Comparison of ENCODE assay signal across 8 cellular contexts in genomic region chr20:17611540-17612286, GRCh38. TPM values are rescaled to one million over a fixed set of nuclear protein-coding genes. Genes with fewer than 3 reads are reported as not detected.
A peak's percentile ranks its signal among the peaks of the same experiment; 100 is the strongest.
DNase-seq lines count a peak whose midpoint lies in the region; ATAC-seq lines count a peak whose summit lies in the region.

No MANE protein-coding gene starts in this region.

- H3K4me3 ChIP-seq in thymus (ENCODE audit: low read length) = no peak overlapping the region

- DNase-seq in DMS153 (lab: John Stamatoyannopoulos, UW) (peak; percentile 6), DMS153 treated with DMSO at 0.1 percent for 48 hours (lab: John Stamatoyannopoulos, UW; ENCODE audit: unreplicated experiment) (no peak), iPS-NIHi11 (ENCODE audit: low spot score) (peak; percentile 53), NCI-H748 treated with DMSO at 0.1 percent for 48 hours (lab: John Stamatoyannopoulos, UW) (no peak)
- peak; percentile 38 for DNase-seq in activated naive CD4-positive, alpha-beta T cell treated with anti-CD3 and anti-CD28 coated beads, Interleukin-2, amount 50 U/mL, for 16 hours

- no peaks in the 10 kb centered on the region for H3K27me3 ChIP-seq in thymus (ENCODE audit: control insufficient read depth, insufficient read depth)

- no peak for ATAC-seq in GM18520 (IDR thresholded peaks at IDR 0.05; ENCODE audit: unreplicated experiment)
- ATAC-seq in GM21825 (IDR thresholded peaks at IDR 0.05; ENCODE audit: unreplicated experiment) = no peak

- no peaks in the 10 kb centered on the region for H3K9me3 ChIP-seq in thymus (ENCODE audit: control insufficient read depth)

- 90% methylated on average over 26 of the region's 26 CpGs for WGBS in thymus

- H3K4me1 ChIP-seq in thymus (ENCODE audit: control insufficient read depth, insufficient read depth, low read length) = peaks cover 27% of the 10 kb centered on the region

- H3K36me3 ChIP-seq in thymus (ENCODE audit: control insufficient read depth, insufficient read depth) = peaks cover 16% of the 10 kb centered on the region

- H3K27ac ChIP-seq in thymus (ENCODE audit: low read depth) = peak overlapping the region; percentile 74

RNA-seq across cellular contexts. Expression of gene DSTN, which starts 41.8 kb away (rescaled TPM):
- 310 TPM for polyA plus RNA-seq in thymus

Comparison
In these comparisons a context has a peak if more than half of its experiments do, and no peak if none do; other contexts are left out.
1. DNase-seq: peak in DMS153 (single experiment), activated naive CD4-positive, alpha-beta T cell treated with anti-CD3 and anti-CD28 coated beads, Interleukin-2, amount 50 U/mL, for 16 hours (single experiment) and iPS-NIHi11 (single experiment); none in DMS153 treated with DMSO at 0.1 percent for 48 hours (single experiment) and NCI-H748 treated with DMSO at 0.1 percent for 48 hours (single experiment).